30 cellular contexts compared by ENCODE assay signal in the genomic region with DNA sequence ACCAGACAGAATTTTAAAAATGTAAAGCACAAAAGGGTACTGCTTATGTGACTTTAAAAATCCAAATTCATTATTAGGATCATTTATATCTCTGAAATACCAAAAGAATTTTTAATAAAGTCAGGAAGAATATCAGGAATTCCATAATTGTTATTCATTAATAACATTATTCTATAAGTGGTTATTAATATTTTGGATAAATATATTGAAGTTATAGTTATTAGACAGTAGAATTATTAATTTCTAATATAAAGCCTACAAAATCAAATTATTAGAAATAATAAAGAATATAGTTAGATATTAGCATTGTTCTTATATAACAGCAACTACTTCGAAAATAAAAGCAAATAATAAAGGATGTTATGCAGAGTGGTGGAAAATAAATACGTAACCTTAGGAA.
"Had no signal": no experiment of that assay in that cellular context is flagged by ENCODE, and none has a peak within 500 bp of the region (broad histone marks: within the 10 kb centered on the region; RNA-seq: fewer than 3 reads in every experiment).

No MANE protein-coding gene starts in this region.

- H3K27ac ChIP-seq: brain microvascular endothelial cell, coronary artery, dorsolateral prefrontal cortex, esophagus muscularis mucosa, foreskin keratinocyte, gastroesophageal sphincter, heart right ventricle, VCaP had no signal

- DNase-seq: activated CD4-positive, alpha-beta memory T cell treated with anti-CD3 and anti-CD28 coated beads, Interleukin-2, amount 10 ng/mL, durations not matched to agents 7 days and 5 days; activated CD4-positive, alpha-beta T cell treated with anti-CD3 and anti-CD28 coated beads for 1 hour; activated CD4-positive, alpha-beta T cell treated with anti-CD3 and anti-CD28 coated beads for 4 hours; activated CD4-positive, alpha-beta T cell treated with anti-CD3 and anti-CD28 coated beads, Interleukin-2, amount 10 ng/mL, durations not matched to agents 7 days and 5 days; activated CD4-positive, alpha-beta T cell treated with anti-CD3 and anti-CD28 coated beads, Interleukin-2, amount 50 U/mL, for 4 hours; activated CD8-positive, alpha-beta memory T cell treated with anti-CD3 and anti-CD28 coated beads, Interleukin-2, amount 50 U/mL, for 48 hours; activated effector memory CD4-positive, alpha-beta T cell treated with Interleukin-2 at 50 U/mL for 16 hours; activated gamma-delta T cell treated with Interleukin-2 at 50 U/mL for 16 hours; activated naive CD4-positive, alpha-beta T cell treated with anti-CD3 and anti-CD28 coated beads, Interleukin-2, amount 50 U/mL, for 16 hours; activated naive CD4-positive, alpha-beta T cell treated with Interleukin-2 at 50 U/mL for 16 hours; activated T-cell treated with anti-CD3 and anti-CD28 coated beads for 4 hours; activated T-cell treated with anti-CD3 and anti-CD28 coated beads, Interleukin-2, amount 50 U/mL, for 24 hours; activated T-cell treated with anti-CD3 and anti-CD28 coated beads, Interleukin-2, amount 50 U/mL, for 72 hours; amniotic stem cell; anterior cingulate cortex; brain microvascular endothelial cell; dorsolateral prefrontal cortex; effector memory CD4-positive, alpha-beta T cell; endodermal cell; erythroblast; foreskin keratinocyte; heart right ventricle; T-helper 2 cell had no signal

- H3K36me3 ChIP-seq: brain microvascular endothelial cell, esophagus muscularis mucosa, gastroesophageal sphincter, heart right ventricle had no signal

- FAIRE-seq: astrocyte, bronchial epithelial cell had no signal

- H3K27me3 ChIP-seq: brain microvascular endothelial cell, dorsolateral prefrontal cortex, esophagus muscularis mucosa, foreskin keratinocyte, gastroesophageal sphincter, heart right ventricle had no signal

- ATAC-seq: activated T-cell treated with anti-CD3 and anti-CD28 coated beads, Interleukin-2, amount 50 U/mL, for 72 hours; foreskin keratinocyte; gastroesophageal sphincter; heart right ventricle; WTC11 had no signal

- H3K4me3 ChIP-seq: coronary artery, dorsolateral prefrontal cortex, esophagus muscularis mucosa, gastroesophageal sphincter, heart right ventricle had no signal

- H3K9me3 ChIP-seq: esophagus muscularis mucosa, gastroesophageal sphincter had no signal

- H3K4me1 ChIP-seq: esophagus muscularis mucosa, foreskin keratinocyte, gastroesophageal sphincter, heart right ventricle had no signal
